Comparison of ENCODE assay signal across 27 cellular contexts in the genomic region with DNA sequence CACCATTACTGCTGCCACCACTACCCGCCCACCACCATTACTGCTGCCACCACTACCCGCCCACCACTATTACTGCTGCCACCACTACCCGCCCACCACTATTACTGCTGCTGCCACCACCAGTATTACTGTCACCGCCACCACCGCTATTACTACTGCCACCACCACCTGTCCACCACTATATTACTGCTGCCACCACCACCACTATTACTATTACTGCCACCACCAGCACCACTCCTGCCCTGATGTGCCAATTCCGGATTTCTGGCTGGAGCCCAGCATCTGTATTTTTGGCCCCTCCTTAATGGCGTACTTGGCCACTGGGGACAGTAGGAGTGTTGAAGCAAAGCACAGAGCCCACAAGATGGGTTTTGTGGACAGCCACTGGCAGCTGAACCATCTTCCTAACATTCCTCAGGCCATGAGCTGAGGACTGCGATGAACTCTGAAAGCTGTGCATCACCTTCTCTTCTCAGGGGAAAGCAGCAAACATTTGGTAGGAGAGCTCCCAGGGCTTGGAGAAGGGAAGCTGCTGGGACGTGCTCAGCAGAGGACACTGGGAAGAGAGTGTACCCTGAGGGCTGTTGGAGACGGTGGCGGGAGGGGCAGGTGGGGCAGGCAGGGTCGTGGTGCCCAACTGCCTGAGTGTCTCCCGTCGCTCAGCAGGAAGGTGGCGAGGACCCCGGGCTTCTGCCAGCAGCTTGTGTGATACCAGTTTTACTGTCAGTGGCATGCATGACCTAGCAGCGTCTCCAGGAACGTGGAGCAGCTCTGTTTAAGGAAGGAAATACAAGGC. TPM values are rescaled to one million over a fixed set of nuclear protein-coding genes. Genes with fewer than 3 reads are reported as not detected.
DNase-seq lines count a peak whose midpoint lies in the region; ATAC-seq, FAIRE-seq and TF ChIP-seq lines count a peak whose summit lies in the region.
"Had no signal": no experiment of that assay in that cellular context is flagged by ENCODE, and none has a peak within 500 bp of the region (broad histone marks: within the 10 kb centered on the region; RNA-seq: fewer than 3 reads in every experiment).

No MANE protein-coding gene starts in this region.

- H4K8ac ChIP-seq in H1 (ENCODE audit: extremely low read depth, insufficient read depth, low read length) (no peak overlapping the region), mesenchymal stem cell (ENCODE audit: low read length) (peak overlapping the region; percentile 7)

- no peaks in the 10 kb centered on the region for H3K27me3 ChIP-seq in DND-41 (ENCODE audit: insufficient read depth, low read length, poor library complexity)
- no peaks in the 10 kb centered on the region for H3K27me3 ChIP-seq in H1 (replicated peaks in 1 of 4; ENCODE audit: control insufficient read depth in 3 of 4, extremely low read depth in 1 of 4, insufficient read depth in 3 of 4, low read length in 3 of 4)
- no peaks in the 10 kb centered on the region for H3K27me3 ChIP-seq in mesenchymal stem cell (ENCODE audit: control insufficient read depth in 1 of 2, insufficient read depth in 1 of 2, low read length in 2 of 2)
- H3K27me3 ChIP-seq in upper lobe of left lung, result no peaks in the 10 kb centered on the region
- H3K27me3 ChIP-seq: adrenal gland, BE2C, SJCRH30, transverse colon had no signal

- H4K20me1 ChIP-seq in DND-41 (ENCODE audit: insufficient read depth, low read length) (peaks cover 15% of the 10 kb centered on the region), H1 (replicated peaks in 1 of 2; ENCODE audit: control insufficient read depth in 1 of 2, insufficient read depth in 2 of 2, low read length in 2 of 2) (peaks cover 6 to 11% of the 10 kb centered on the region in 2 experiments)

- WGBS in H1 (ENCODE audit: extremely low coverage in 1 of 2, insufficient coverage in 1 of 2, insufficient read length in 1 of 2, insufficient replicate concordance in 2 of 2, low coverage in 1 of 2, low lambda C conversion rate in 2 of 2, missing lambda C conversion rate in 1 of 2), 2 experiments, result 86% methylated on average over 18 of the region's 18 CpGs; no CpG with 5 or more reads in 1 of the 2 experiments
- 86% methylated on average over 18 of the region's 18 CpGs for WGBS in mesenchymal stem cell
- 81 to 90% methylated on average over 18 of the region's 18 CpGs for WGBS in upper lobe of left lung, 2 donors

- H2BK5ac ChIP-seq in H1 (ENCODE audit: low read depth, low read length), result no peak overlapping the region
- no peak overlapping the region for H2BK5ac ChIP-seq in mesenchymal stem cell (ENCODE audit: low read depth, low read length, poor library complexity, severe bottlenecking)

- H3K79me1 ChIP-seq in H1 (ENCODE audit: low read depth, low read length) (no peaks in the 10 kb centered on the region), mesenchymal stem cell (replicated peaks; ENCODE audit: low read length, poor library complexity, severe bottlenecking) (peaks cover 23% of the 10 kb centered on the region)

- no peaks in the 10 kb centered on the region for H3K9me3 Mint-ChIP-seq in HFFc6
- H3K9me3 Mint-ChIP-seq: CD8-positive, alpha-beta memory T cell had no signal

- CTCF ChIA-PET in H1 (lab: Charles Lee; ENCODE audit: partially characterized antibody), result interaction anchor here (0.8 kb wide), 1 partner anchor 21 kb away, joined by 3 read pairs; no protein-coding TSS in a partner anchor

- no peak overlapping the region for H4K5ac ChIP-seq in H1 (ENCODE audit: insufficient read length, low read depth, low read length)

- DNase-seq in DND-41, result no peak
- no peak for DNase-seq in HFFc6
- no peak for DNase-seq in H1 (ENCODE audit: low read depth in 1 of 2, low spot score in 2 of 2)
- DNase-seq in mesenchymal stem cell, result no peak
- no peak for DNase-seq in GOT3 (lab: John Stamatoyannopoulos, UW)
- DNase-seq in NK-92 treated with Interleukin-12 subunit alpha and Interleukin-12 subunit beta, amount 100 ng/mL, for 24 hours (lab: John Stamatoyannopoulos, UW), result no peak
- DNase-seq in NCI-H1105 (lab: John Stamatoyannopoulos, UW), result no peak
- DNase-seq in upper lobe of left lung, result no peak
- DNase-seq: ACHN; BE2C; CD8-positive, alpha-beta memory T cell; dermis blood vessel endothelial cell; DMS 273 treated with DMSO at 0.1 percent for 48 hours; NCI-H1417 treated with DMSO at 0.1 percent for 48 hours; NCI-H2081 treated with DMSO at 0.1 percent for 48 hours; NCI-H748 treated with DMSO at 0.1 percent for 48 hours; SJCRH30; stimulated activated CD4-positive, alpha-beta T cell treated with anti-CD3 and anti-CD28 coated beads, Interleukin-12 subunit alpha, Interleukin-12 subunit beta, amount 100 ng/mL, for 4 hours; stimulated activated CD4-positive, alpha-beta T cell treated with anti-CD3 and anti-CD28 coated beads, Interleukin-2, amount 100 ng/mL, for 48 hours; transverse colon; WERI-Rb-1 had no signal

- H3K36me3 ChIP-seq in DND-41 (ENCODE audit: insufficient read depth, low read length) (peaks cover 81% of the 10 kb centered on the region), H1 (ENCODE audit: control insufficient read depth in 2 of 4, insufficient read depth in 4 of 4, low read length in 3 of 4) (peaks cover 20 to 59% (median 35%) of the 10 kb centered on the region in 4 experiments), mesenchymal stem cell (ENCODE audit: control insufficient read depth in 1 of 2, insufficient read depth in 2 of 2, low read depth in 1 of 2, low read length in 2 of 2) (peaks cover 51 to 91% of the 10 kb centered on the region in 2 experiments), upper lobe of left lung (peaks cover 6 to 70% (median 50%) of the 10 kb centered on the region in 4 donors)

- no peak for TF ChIP-seq POLR2A in H1 (IDR thresholded peaks at IDR 0.05; ENCODE audit: control extremely low read depth in 1 of 2, low read depth in 2 of 2, low read length in 2 of 2)
- no peak for TF ChIP-seq POLR2A in upper lobe of left lung (IDR thresholded peaks at IDR 0.05)

- H3K23me2 ChIP-seq in H1 (ENCODE audit: low read depth, low read length), result no peaks in the 10 kb centered on the region; the same call in 1 of the 2 replicates

- no peak overlapping the region for H3K27ac ChIP-seq in DND-41 (ENCODE audit: low read length)
- no peak overlapping the region for H3K27ac ChIP-seq in H1 (ENCODE audit: low read depth, low read length)
- no peak overlapping the region for H3K27ac ChIP-seq in mesenchymal stem cell (ENCODE audit: low read length, poor library complexity, severe bottlenecking)
- H3K27ac ChIP-seq in upper lobe of left lung, result no peak overlapping the region
- H3K27ac ChIP-seq: adrenal gland, KMS-11, SJCRH30, transverse colon, WERI-Rb-1 had no signal

- H3K27me3 Mint-ChIP-seq in HFFc6 (ENCODE audit: insufficient read depth), result peaks cover 2% of the 10 kb centered on the region

- H3K4me1 ChIP-seq in DND-41 (ENCODE audit: insufficient read depth, low read length) (no peaks in the 10 kb centered on the region), H1 (replicated peaks in 1 of 4; ENCODE audit: control insufficient read depth in 3 of 4, insufficient read depth in 4 of 4, low read length in 3 of 4) (no peaks in the 10 kb centered on the region), mesenchymal stem cell (ENCODE audit: control insufficient read depth, insufficient read depth, low read depth, low read length) (peaks cover 2% of the 10 kb centered on the region), upper lobe of left lung (no peaks in the 10 kb centered on the region)
- H3K4me1 ChIP-seq: adrenal gland, BE2C, SJCRH30, transverse colon had no signal

- H3K14ac ChIP-seq in H1 (ENCODE audit: insufficient read length) (no peak overlapping the region), mesenchymal stem cell (ENCODE audit: low read length in 2 of 2) (no peak overlapping the region)

- H2AK5ac ChIP-seq in H1 (ENCODE audit: low read depth, low read length) (no peak overlapping the region), mesenchymal stem cell (ENCODE audit: low read length, severe bottlenecking) (no peak overlapping the region)

- no peaks in the 10 kb centered on the region for H3K9me3 ChIP-seq in DND-41 (ENCODE audit: insufficient read depth, low read length, severe bottlenecking)
- no peaks in the 10 kb centered on the region for H3K9me3 ChIP-seq in H1 (ENCODE audit: insufficient read depth in 2 of 2, low read depth in 1 of 2, low read length in 1 of 2)
- no peaks in the 10 kb centered on the region for H3K9me3 ChIP-seq in mesenchymal stem cell (ENCODE audit: control insufficient read depth, low read length)
- no peaks in the 10 kb centered on the region for H3K9me3 ChIP-seq in upper lobe of left lung
- H3K9me3 ChIP-seq: adrenal gland, BE2C, SJCRH30, transverse colon had no signal

- H3K36me3 Mint-ChIP-seq in HFFc6 (ENCODE audit: low read depth), result peaks cover 51% of the 10 kb centered on the region

- POLR2A ChIA-PET in H1 (lab: Charles Lee; ENCODE audit: partially characterized antibody), result interaction anchor here (0.7 to 1.0 kb wide), 4 partner anchors 10 to 22 kb away, joined by 3 read pairs; a partner anchor contains a TSS

- H2BK120ac ChIP-seq in H1 (replicated peaks; ENCODE audit: low read depth, low read length), result no peak overlapping the region
- no peak overlapping the region for H2BK120ac ChIP-seq in mesenchymal stem cell (ENCODE audit: low read depth, low read length)

- H3K4me3 ChIP-seq in DND-41 (ENCODE audit: low read depth in 1 of 2, low read length in 2 of 2) (no peak overlapping the region), H1 (ENCODE audit: extremely low read depth in 1 of 4, insufficient read depth in 2 of 4, low read depth in 3 of 4, low read length in 4 of 4) (no peak overlapping the region), mesenchymal stem cell (ENCODE audit: insufficient read depth in 1 of 2, low read depth in 1 of 2, low read length in 2 of 2) (no peak overlapping the region), upper lobe of left lung (no peak overlapping the region)
- H3K4me3 ChIP-seq: adrenal gland, lung, SJCRH30, transverse colon had no signal

- H3K4me3 Mint-ChIP-seq in HFFc6, result no peak overlapping the region
- H3K4me3 Mint-ChIP-seq: CD8-positive, alpha-beta memory T cell had no signal

- TF ChIP-seq EP300 in H1 (IDR thresholded peaks at IDR 0.05; ENCODE audit: borderline replicate concordance in 1 of 2, low read depth in 2 of 2, low read length in 2 of 2), result no peak
- TF ChIP-seq EP300 in upper lobe of left lung (IDR thresholded peaks at IDR 0.05), result no peak

- H3K18ac ChIP-seq in H1 (ENCODE audit: extremely low read depth, low read length), result no peak overlapping the region
- no peak overlapping the region for H3K18ac ChIP-seq in mesenchymal stem cell (ENCODE audit: low read depth in 1 of 2, low read length in 2 of 2)

- H3K4me2 ChIP-seq in DND-41 (ENCODE audit: insufficient read depth, low read length) (no peak overlapping the region), H1 (ENCODE audit: insufficient read depth in 1 of 2, low read depth in 2 of 2, low read length in 2 of 2) (no peak overlapping the region), mesenchymal stem cell (ENCODE audit: low read length, poor library complexity, severe bottlenecking) (no peak overlapping the region)
- H3K4me2 ChIP-seq: KMS-11 had no signal

- no peak overlapping the region for H3K9ac ChIP-seq in DND-41 (ENCODE audit: low read depth, low read length)
- H3K9ac ChIP-seq in H1 (replicated peaks in 1 of 4; ENCODE audit: extremely low read depth in 1 of 4, low read depth in 3 of 4, low read length in 3 of 4), result no peak overlapping the region
- H3K9ac ChIP-seq in mesenchymal stem cell (ENCODE audit: low read length), result no peak overlapping the region
- H3K9ac ChIP-seq: KMS-11 had no signal

- TF ChIP-seq RAD21 in H1 (IDR thresholded peaks at IDR 0.05 in 1 of 2, conservative IDR thresholded peaks at IDR 0.05 in 1 of 2; ENCODE audit: low read depth in 2 of 2, low read length in 2 of 2), result no peak

- H2AFZ ChIP-seq in DND-41 (ENCODE audit: low read depth, low read length) (no peak overlapping the region), H1 (ENCODE audit: low read length) (no peak overlapping the region), mesenchymal stem cell (ENCODE audit: low read depth, low read length) (no peak overlapping the region)

- H3K4me1 Mint-ChIP-seq in HFFc6 (ENCODE audit: low read depth), result no peaks in the 10 kb centered on the region

- TF ChIP-seq CTCF in DND-41 (IDR thresholded peaks at IDR 0.05; ENCODE audit: borderline replicate concordance, extremely low read depth, low read length, poor library complexity, severe bottlenecking), result no peak
- TF ChIP-seq CTCF in HFFc6 (IDR thresholded peaks at IDR 0.05), result no peak
- TF ChIP-seq CTCF in H1 (IDR thresholded peaks at IDR 0.05; ENCODE audit: control extremely low read depth in 1 of 3, insufficient read depth in 1 of 3, low read depth in 1 of 3, low read length in 3 of 3), result no peak
- no peak for TF ChIP-seq CTCF in upper lobe of left lung (IDR thresholded peaks at IDR 0.05)

- no peak overlapping the region for H4K91ac ChIP-seq in H1 (replicated peaks; ENCODE audit: insufficient read length, low read length)
- no peak overlapping the region for H4K91ac ChIP-seq in mesenchymal stem cell (ENCODE audit: low read length)

- no peak overlapping the region for H2BK12ac ChIP-seq in H1 (ENCODE audit: low read depth, low read length)
- no peak overlapping the region for H2BK12ac ChIP-seq in mesenchymal stem cell (ENCODE audit: low read length in 2 of 2)

- no peak overlapping the region for H2BK15ac ChIP-seq in H1 (ENCODE audit: low read length)
- H2BK15ac ChIP-seq in mesenchymal stem cell (ENCODE audit: low read depth, poor library complexity, severe bottlenecking), result no peak overlapping the region

- peak; percentile 12; the same call in 1 of the 3 replicates for ATAC-seq in DND-41 (ENCODE audit: insufficient read depth, low read depth)
- ATAC-seq in upper lobe of left lung (ENCODE audit: low FRiP score in 2 of 2), result no peak
- ATAC-seq: sciatic nerve had no signal

- peak overlapping the region; percentile 48; the same call in 1 of the 2 replicates for H3K27ac Mint-ChIP-seq in HFFc6

- no peak overlapping the region for H3K56ac ChIP-seq in H1 (replicated peaks; ENCODE audit: insufficient read length, low read depth, low read length)

- no peak overlapping the region for H3K23ac ChIP-seq in H1 (ENCODE audit: insufficient read length)
- H3K23ac ChIP-seq in mesenchymal stem cell (ENCODE audit: low read length in 2 of 2), result no peak overlapping the region

- FAIRE-seq in H1 (lab: Jason Lieb, UNC), result no peak
- FAIRE-seq: frontal cortex, GM12892 had no signal

- H3K4ac ChIP-seq in H1 (replicated peaks; ENCODE audit: insufficient read length, low read depth, low read length) (no peak overlapping the region), mesenchymal stem cell (ENCODE audit: low read depth in 1 of 2, low read length in 2 of 2) (no peak overlapping the region)

- no peak overlapping the region for H2BK20ac ChIP-seq in H1 (ENCODE audit: low read length)

- H3K79me2 ChIP-seq in DND-41 (ENCODE audit: insufficient read depth, low read length), result 0 out of 2 replicates have a peak, but pooled peaks cover 3% of the 10 kb centered on the region
- no peaks in the 10 kb centered on the region for H3K79me2 ChIP-seq in H1 (ENCODE audit: control insufficient read depth in 1 of 2, insufficient read depth in 2 of 2, low read length in 2 of 2)

RNA-seq across cellular contexts. Expression of a gene that starts 23.0 kb away (rescaled TPM):
- total RNA-seq in HFFc6 (2021; fragmentation: NEBNext Ultra II Directional; extraction: Animal tissue kit (Norgen Biotek cat#: 25700)), result 100 to 1,000 TPM in 2 of 6 experiments, 10 to 100 TPM in 4; 90.5 to 104 (median 97.0) TPM
- total RNA-seq in H1 (2021; fragmentation: NEBNext Ultra II Directional; extraction: Animal tissue kit (Norgen Biotek cat#: 25700)), result 99.3 and 101 TPM in 2 replicates
- 54.7 and 75.1 TPM in 2 replicates for polyA plus RNA-seq in H1 (2011; rRNA removed)
- polyA plus RNA-seq in H1 (2011; cell fraction: cytosol; rRNA removed), result 59.7 TPM
- 109 TPM for polyA plus RNA-seq in H1 (2011; cell fraction: nucleus; rRNA removed)
- polyA plus RNA-seq in H1 (2012, experiment 1 of 2), result 75.0 to 86.5 TPM (median 78.8 TPM) in 4 replicates
- polyA plus RNA-seq in H1 (2012, experiment 2 of 2), result 36.5 TPM
- 51.4 TPM for polyA plus RNA-seq in H1 (2013, experiment 1 of 2)
- polyA plus RNA-seq in H1 (2013, experiment 2 of 2), result 51.4 TPM
- polyA minus RNA-seq in H1 (2011; rRNA and poly(A)+ RNA removed), result 85.1 and 87.1 TPM in 2 replicates
- 41.0 TPM for polyA minus RNA-seq in H1 (2011; cell fraction: cytosol; rRNA and poly(A)+ RNA removed)
- polyA minus RNA-seq in H1 (2011; cell fraction: nucleus; rRNA and poly(A)+ RNA removed), result 91.3 TPM
- polyA plus RNA-seq in mesenchymal stem cell (2013, experiment 1 of 2), result 45.5 TPM
- polyA plus RNA-seq in mesenchymal stem cell (2013, experiment 2 of 2), result 45.2 TPM
- 100 to 1,000 TPM in 4 of 6 donors, 10 to 100 TPM in 2; 54.4 to 346 (median 129) TPM for total RNA-seq in upper lobe of left lung

RNA-seq across cellular contexts. Expression of a gene that starts 23.9 kb away (rescaled TPM):
- 10 to 100 TPM; 59.1 to 72.5 (median 68.3) TPM for total RNA-seq in HFFc6 (2021; fragmentation: NEBNext Ultra II Directional; extraction: Animal tissue kit (Norgen Biotek cat#: 25700))
- 72.8 and 75.1 TPM in 2 replicates for total RNA-seq in H1 (2021; fragmentation: NEBNext Ultra II Directional; extraction: Animal tissue kit (Norgen Biotek cat#: 25700))
- 53.8 and 72.4 TPM in 2 replicates for polyA plus RNA-seq in H1 (2011; rRNA removed)
- polyA plus RNA-seq in H1 (2011; cell fraction: cytosol; rRNA removed), result 93.3 TPM
- polyA plus RNA-seq in H1 (2011; cell fraction: nucleus; rRNA removed), result 68.1 TPM
- polyA plus RNA-seq in H1 (2012, experiment 1 of 2), result 64.7 to 89.2 TPM (median 76.4 TPM) in 4 replicates
- polyA plus RNA-seq in H1 (2012, experiment 2 of 2), result 14.9 TPM
- 55.6 TPM for polyA plus RNA-seq in H1 (2013, experiment 1 of 2)
- polyA plus RNA-seq in H1 (2013, experiment 2 of 2), result 51.0 TPM
- polyA minus RNA-seq in H1 (2011; rRNA and poly(A)+ RNA removed), result 82.6 and 138 TPM in 2 replicates
- polyA minus RNA-seq in H1 (2011; cell fraction: cytosol; rRNA and poly(A)+ RNA removed), result 46.4 TPM
- polyA minus RNA-seq in H1 (2011; cell fraction: nucleus; rRNA and poly(A)+ RNA removed), result 79.3 TPM
- 32.8 TPM for polyA plus RNA-seq in mesenchymal stem cell (2013, experiment 1 of 2)
- 32.5 TPM for polyA plus RNA-seq in mesenchymal stem cell (2013, experiment 2 of 2)
- total RNA-seq in upper lobe of left lung, result 10 to 100 TPM; 30.7 to 62.5 (median 37.1) TPM
